In the genomic region with DNA sequence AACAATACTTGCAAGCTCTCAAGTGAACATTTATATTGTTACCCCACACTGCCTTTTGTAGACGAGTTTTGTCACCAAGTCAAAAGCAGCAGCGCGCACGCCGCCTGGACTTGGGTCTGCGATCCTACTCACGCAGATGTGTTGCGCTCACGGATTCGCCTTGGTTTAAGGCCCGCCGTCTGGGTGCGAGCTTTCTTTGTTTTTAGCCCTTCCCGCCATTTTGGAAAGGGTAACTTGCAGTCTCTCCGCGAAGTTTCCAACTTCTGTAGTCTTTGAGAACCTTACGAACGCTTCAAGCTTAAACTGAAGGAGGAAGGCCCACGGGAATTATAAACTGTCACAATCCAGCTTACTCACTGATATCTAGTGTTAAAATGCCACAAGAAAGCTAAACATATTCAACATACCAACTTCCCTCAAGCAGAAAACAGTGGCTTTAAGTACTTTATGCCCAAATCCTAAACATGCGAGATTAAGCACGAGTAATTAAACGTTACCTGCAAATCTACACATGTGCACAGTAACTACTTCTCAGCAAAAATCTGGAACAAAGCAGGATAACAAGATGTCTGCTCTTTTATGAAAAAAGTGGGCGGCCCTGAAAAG, we compare ENCODE assay signal across 8 cellular contexts.
DNase-seq lines count a peak whose midpoint lies in the region; ATAC-seq and TF ChIP-seq lines count a peak whose summit lies in the region.

No MANE protein-coding gene starts in this region.

- no peaks in the 10 kb centered on the region for H3K79me2 ChIP-seq in OCI-LY1 (ENCODE audit: insufficient read depth, low read length)

- 0 to 1% (median 1%) methylated on average over 23 of the region's 23 CpGs for WGBS in ovary, 3 donors

- H3K27ac ChIP-seq in OCI-LY1 (ENCODE audit: low read depth, low read length, poor library complexity, severe bottlenecking) = peak overlapping the region; percentile 98
- peak overlapping the region; percentile 55 to 89 for H3K27ac ChIP-seq in ovary

- no peaks in the 10 kb centered on the region for H3K27me3 ChIP-seq in OCI-LY1 (ENCODE audit: insufficient read depth, low read length)
- H3K27me3 ChIP-seq in ovary = no peaks in the 10 kb centered on the region

- H3K9me3 ChIP-seq in OCI-LY1 (ENCODE audit: low read length) = peaks cover 8% of the 10 kb centered on the region; the same call in 1 of the 2 replicates
- no peaks in the 10 kb centered on the region for H3K9me3 ChIP-seq in ovary

- peaks cover 7% of the 10 kb centered on the region; the same call in 1 of the 2 replicates for H3F3A ChIP-seq in OCI-LY1 (ENCODE audit: insufficient read depth, low read length)

- peak; percentile 60 for DNase-seq in SIG-M5 treated with dmso at 0.1 percent for 504 hours (lab: John Stamatoyannopoulos, UW; ENCODE audit: unreplicated experiment)
- DNase-seq in SIG-M5 (lab: John Stamatoyannopoulos, UW) = no peak
- peak in 3 of 4 experiments; percentile 15 to 46 (median 36) for DNase-seq in activated naive CD4-positive, alpha-beta T cell (lab: John Stamatoyannopoulos, UW)
- DNase-seq in globus pallidus (ENCODE audit: low spot score) = peak; percentile 39
- peak; percentile 35 to 70 (median 64) for DNase-seq in ovary
- DNase-seq in GM19240 (ENCODE audit: insufficient read length, low spot score) = no peak

- intact Hi-C loops in ovary (cut with DNase I) = loop anchor here in 1 of 4 donors (10.0 kb wide), 1 partner anchor 160 kb away; a partner anchor contains a TSS

- H3K9ac ChIP-seq in OCI-LY1 (ENCODE audit: low read length) = peak overlapping the region; percentile 96

- TF ChIP-seq CTCF in OCI-LY1 (IDR thresholded peaks at IDR 0.05; ENCODE audit: low read length) = no peak
- no peak for TF ChIP-seq CTCF in ovary (IDR thresholded peaks at IDR 0.05)

- no peak for TF ChIP-seq POLR2A in ovary (IDR thresholded peaks at IDR 0.05)

- H4K20me1 ChIP-seq in OCI-LY1 (ENCODE audit: insufficient read depth, low read length) = no peaks in the 10 kb centered on the region

- H3K4me2 ChIP-seq in OCI-LY1 (ENCODE audit: low read length) = peak overlapping the region; percentile 90

- H3K4me3 ChIP-seq in OCI-LY1 (ENCODE audit: low read depth, low read length, poor library complexity, severe bottlenecking) (peak overlapping the region; percentile 68), ovary (peak overlapping the region; percentile 62)

- H3K36me3 ChIP-seq in OCI-LY1 (ENCODE audit: insufficient read depth, low read length) = no peaks in the 10 kb centered on the region
- no peaks in the 10 kb centered on the region for H3K36me3 ChIP-seq in ovary

- no peaks in the 10 kb centered on the region for H3K9me2 ChIP-seq in OCI-LY1 (ENCODE audit: low read depth, low read length)

- ATAC-seq in HG02970 (IDR thresholded peaks at IDR 0.05; ENCODE audit: low FRiP score, unreplicated experiment) = no peak

- no peak for TF ChIP-seq EP300 in ovary (IDR thresholded peaks at IDR 0.05)

- no peak overlapping the region for H2AFZ ChIP-seq in OCI-LY1 (ENCODE audit: low read length)

- peaks cover 31% of the 10 kb centered on the region for H3K4me1 ChIP-seq in OCI-LY1 (ENCODE audit: insufficient read depth, low read length, severe bottlenecking)
- peaks cover 6% of the 10 kb centered on the region for H3K4me1 ChIP-seq in ovary (ENCODE audit: insufficient read depth)

Comparison
In these comparisons a context has a peak if more than half of its experiments do, and no peak if none do; other contexts are left out.
1. DNase-seq: peak in SIG-M5 treated with dmso at 0.1 percent for 504 hours (single experiment), activated naive CD4-positive, alpha-beta T cell (3 of 4), globus pallidus (single experiment) and ovary (5 of 5); none in SIG-M5 (single experiment) and GM19240 (single experiment).